9 cellular contexts compared by ENCODE assay signal in genomic region chr12:121812320-121812871, GRCh38. TPM values are rescaled to one million over a fixed set of nuclear protein-coding genes. Genes with fewer than 3 reads are reported as not detected.
DNase-seq lines count a peak whose midpoint lies in the region; ATAC-seq and TF ChIP-seq lines count a peak whose summit lies in the region.
"Had no signal": no experiment of that assay in that cellular context is flagged by ENCODE, and none has a peak within 500 bp of the region (broad histone marks: within the 10 kb centered on the region; RNA-seq: fewer than 3 reads in every experiment).

No MANE protein-coding gene starts in this region.

- H3K9me3 Mint-ChIP-seq in activated B cell treated with CpG ODN at 0.5 μM for 24 hours: no peaks in the 10 kb centered on the region

- CTCF ChIA-PET in activated B cell treated with CpG ODN at 0.5 μM for 24 hours (lab: Charles Lee): interaction anchor here (0.9 to 14.3 kb wide), 18 partner anchors 8 to 260 kb away, joined by 3 to 635 read pairs (median 6); partner anchors contain the start of genes PSMD9, RHOF and SETD1B

- POLR2A ChIA-PET in activated B cell treated with CpG ODN at 0.5 μM for 24 hours (lab: Charles Lee): interaction anchor here (0.9 to 29.6 kb wide), 5 partner anchors 22 to 253 kb away, joined by 3 to 1155 read pairs (median 4); partner anchors contain the start of genes RHOF and SETD1B

- no peaks in the 10 kb centered on the region for H3K27me3 ChIP-seq in aorta (ENCODE audit: control insufficient read depth in 1 of 2, insufficient read depth in 2 of 2, low read length in 1 of 2)

- peak overlapping the region; percentile 74 for H3K4me3 Mint-ChIP-seq in activated B cell treated with CpG ODN at 0.5 μM for 24 hours

- no peaks in the 10 kb centered on the region for H3K9me3 ChIP-seq in aorta (ENCODE audit: control insufficient read depth, low read length)

- no peak for TF ChIP-seq CTCF in activated B cell treated with CpG ODN at 0.5 μM for 24 hours (IDR thresholded peaks at IDR 0.05)

- H3K27ac Mint-ChIP-seq in activated B cell treated with CpG ODN at 0.5 μM for 24 hours: peak overlapping the region; percentile 7

- no peak for TF ChIP-seq EP300 in Ishikawa (IDR thresholded peaks at IDR 0.05; ENCODE audit: borderline replicate concordance)

- 3 to 4% methylated on average over 25 to 26 of the region's 26 CpGs for WGBS in aorta, 2 donors

- no peak for TF ChIP-seq RAD21 in Ishikawa (IDR thresholded peaks at IDR 0.05; ENCODE audit: low read depth)

- peak; percentile 79 for DNase-seq in activated CD8-positive, alpha-beta memory T cell treated with anti-CD3 and anti-CD28 coated beads, Interleukin-2, amount 50 U/mL, for 48 hours
- no peak for DNase-seq in activated CD8-positive, alpha-beta memory T cell treated with anti-CD3 and anti-CD28 coated beads for 24 hours
- DNase-seq in activated B cell treated with CpG ODN at 0.5 μM for 24 hours: no peak
- DNase-seq in fibroblast of gingiva (ENCODE audit: low read depth): peak; percentile 83
- peak; percentile 40 for DNase-seq in myocyte (ENCODE audit: low read depth)
- DNase-seq in aorta: peak; percentile 85 to 90
- DNase-seq in DMS 273 (lab: John Stamatoyannopoulos, UW; ENCODE audit: unreplicated experiment): no peak

- peak; percentile 36 for ATAC-seq in activated B cell treated with CpG ODN at 0.5 μM for 24 hours (ENCODE audit: low read depth)
- peak; percentile 85 for ATAC-seq in aorta (ENCODE audit: low FRiP score)

- peak overlapping the region in 1 of 2 donors; percentile 52 for H3K27ac ChIP-seq in aorta (ENCODE audit: low read depth in 1 of 2, low read length in 2 of 2)

- no peaks in the 10 kb centered on the region for H3K4me1 ChIP-seq in aorta (ENCODE audit: control insufficient read depth in 1 of 2, insufficient read depth in 2 of 2, low read length in 2 of 2)

- H3K36me3 ChIP-seq in aorta (ENCODE audit: control insufficient read depth in 1 of 2, insufficient read depth in 2 of 2, low read length in 1 of 2): peaks cover 4 to 21% of the 10 kb centered on the region in 2 donors

- H3K4me3 ChIP-seq in aorta (ENCODE audit: low read length in 2 of 2): peak overlapping the region; percentile 47 to 67

- intact Hi-C loops in activated B cell treated with CpG ODN at 0.5 μM for 24 hours (cut with micrococcal nuclease): loop anchor here (1.0 kb wide), 3 partner anchors 9 to 36 kb away; no protein-coding TSS in a partner anchor
- intact Hi-C loops in aorta (cut with DNase I): loop anchor here (1.0 to 5.0 kb wide), 3 partner anchors 17 to 77 kb away; no protein-coding TSS in a partner anchor

- no peaks in the 10 kb centered on the region for H3K27me3 Mint-ChIP-seq in activated B cell treated with CpG ODN at 0.5 μM for 24 hours

- H3K4me1 Mint-ChIP-seq in activated B cell treated with CpG ODN at 0.5 μM for 24 hours: peaks cover 47% of the 10 kb centered on the region

- H3K36me3 Mint-ChIP-seq in activated B cell treated with CpG ODN at 0.5 μM for 24 hours (ENCODE audit: low read depth): peaks cover 71% of the 10 kb centered on the region

TF ChIP-seq in Ishikawa, 13 proteins besides CTCF, POLR2A, EP300 and RAD21:
- TF ChIP-seq TEAD4 (IDR thresholded peaks at IDR 0.05): peak; percentile 50; the same call in 1 of the 2 replicates
- TF ChIP-seq ZBTB7A (IDR thresholded peaks at IDR 0.05; ENCODE audit: low read depth): no peak
- 0 out of 2 replicates have a peak, but pooled peaks have one; percentile 1 for TF ChIP-seq TCF12 (IDR thresholded peaks at IDR 0.05; ENCODE audit: low read depth)

RNA-seq across cellular contexts. Expression of gene SETD1B, which starts 8.6 kb away (rescaled TPM):
- total RNA-seq in activated B cell treated with CpG ODN at 0.5 μM for 24 hours: 36.0 and 40.3 TPM in 2 replicates
- total RNA-seq in myocyte: 3.9 and 4.0 TPM in 2 replicates
- 7.4 TPM for polyA plus RNA-seq in myocyte (2012)
- total RNA-seq in aorta: 10 to 100 TPM; 30.9 to 31.9 TPM
- 10 to 100 TPM in 1 of 2 donors, 1 to 10 TPM in 1; 4.4 to 33.4 TPM for polyA plus RNA-seq in aorta

RNA-seq across cellular contexts. Expression of gene RHOF, which starts 18.9 kb away (rescaled TPM):
- total RNA-seq in activated B cell treated with CpG ODN at 0.5 μM for 24 hours: 133 and 142 TPM in 2 replicates
- total RNA-seq in myocyte: 2.3 and 2.4 TPM in 2 replicates
- polyA plus RNA-seq in myocyte (2012): 2.7 TPM
- 10 to 100 TPM in 1 of 2 donors, 1 to 10 TPM in 1; 5.6 to 18.0 TPM for total RNA-seq in aorta
- 10 to 100 TPM in 1 of 2 donors, 1 to 10 TPM in 1; 5.2 to 12.5 TPM for polyA plus RNA-seq in aorta

RNA-seq across cellular contexts. Expression of gene HPD, which starts 46.3 kb away (rescaled TPM):
- total RNA-seq in activated B cell treated with CpG ODN at 0.5 μM for 24 hours: not detected in 2 replicates
- total RNA-seq in myocyte: 0.13 TPM in 1 of 2 replicates, not detected in the other
- 0.20 TPM for polyA plus RNA-seq in myocyte (2012)
- total RNA-seq in aorta: 1 to 10 TPM; 3.1 to 5.2 TPM
- polyA plus RNA-seq in aorta: 10 to 100 TPM in 1 of 2 donors, 1 to 10 TPM in 1; 6.6 to 14.4 TPM
- total RNA-seq: pulmonary artery endothelial cell had no signal

Comparison
In these comparisons a context has a peak if more than half of its experiments do, and no peak if none do; other contexts are left out.
1. DNase-seq: peak in activated CD8-positive, alpha-beta memory T cell treated with anti-CD3 and anti-CD28 coated beads, Interleukin-2, amount 50 U/mL, for 48 hours (single experiment), fibroblast of gingiva (single experiment), myocyte (single experiment) and aorta (2 of 2); none in activated CD8-positive, alpha-beta memory T cell treated with anti-CD3 and anti-CD28 coated beads for 24 hours (single experiment), activated B cell treated with CpG ODN at 0.5 μM for 24 hours (single experiment) and DMS 273 (single experiment).